ENCODE assay signal across 9 cellular contexts in genomic region chr7:12683678-12684077, GRCh38. TPM values are rescaled to one million over a fixed set of nuclear protein-coding genes. Genes with fewer than 3 reads are reported as not detected.
DNase-seq lines count a peak whose midpoint lies in the region; ATAC-seq, FAIRE-seq and TF ChIP-seq lines count a peak whose summit lies in the region.
"Had no signal": no experiment of that assay in that cellular context is flagged by ENCODE, and none has a peak within 500 bp of the region (broad histone marks: within the 10 kb centered on the region; RNA-seq: fewer than 3 reads in every experiment).

No MANE protein-coding gene starts in this region.

- POLR2A ChIA-PET in BJ (lab: Charles Lee), result no interaction called here

- TF ChIP-seq CTCF in BJ (IDR thresholded peaks at IDR 0.05; ENCODE audit: insufficient read depth, low read depth, low read length) (peak; percentile 45; the same call in 1 of the 2 replicates), astrocyte (IDR thresholded peaks at IDR 0.05; ENCODE audit: insufficient read depth, low read depth, low read length) (peak; percentile 43)

- CTCF ChIA-PET in BJ (lab: Yijun Ruan, JAX), result interaction anchor here (2.8 to 5.4 kb wide), 4 partner anchors 8 to 578 kb away, joined by 11 to 74 read pairs (median 17); no protein-coding TSS in a partner anchor

- H3K36me3 Mint-ChIP-seq in astrocyte (ENCODE audit: low read depth, unreplicated experiment) (no peaks in the 10 kb centered on the region), memory B cell (peaks cover 4% of the 10 kb centered on the region)

- H4K20me1 ChIP-seq in astrocyte (ENCODE audit: insufficient read depth, low read length), result peaks cover 6% of the 10 kb centered on the region

- H3K27me3 ChIP-seq in BJ (ENCODE audit: control insufficient read depth, insufficient read depth, low read length) (no peaks in the 10 kb centered on the region), H7 (ENCODE audit: control insufficient read depth, insufficient read depth, low read length) (no peaks in the 10 kb centered on the region), astrocyte (ENCODE audit: insufficient read depth, low read length) (no peaks in the 10 kb centered on the region)

- no peaks in the 10 kb centered on the region for H3K9me3 ChIP-seq in astrocyte (ENCODE audit: insufficient read depth, low read depth, low read length)

- H3K27me3 Mint-ChIP-seq in astrocyte (ENCODE audit: low read depth, unreplicated experiment) (no peaks in the 10 kb centered on the region), memory B cell (no peaks in the 10 kb centered on the region)

- H3K4me1 Mint-ChIP-seq in astrocyte (ENCODE audit: low read depth, unreplicated experiment), result peaks cover 3% of the 10 kb centered on the region
- peaks cover 23% of the 10 kb centered on the region for H3K4me1 Mint-ChIP-seq in memory B cell

- H3K36me3 ChIP-seq in BJ (ENCODE audit: control insufficient read depth, insufficient read depth, low read length) (no peaks in the 10 kb centered on the region), H7 (replicated peaks; ENCODE audit: control insufficient read depth, insufficient read depth, low read length) (no peaks in the 10 kb centered on the region), astrocyte (ENCODE audit: insufficient read depth, low read length) (no peaks in the 10 kb centered on the region)

- no peak overlapping the region for H2AFZ ChIP-seq in astrocyte (ENCODE audit: low read depth, low read length)

- no peak overlapping the region for H3K9ac ChIP-seq in astrocyte (ENCODE audit: low read length)

- peaks cover 8% of the 10 kb centered on the region for H3K4me1 ChIP-seq in astrocyte (ENCODE audit: insufficient read depth, low read length)

- H3K4me3 ChIP-seq in BJ (ENCODE audit: low read depth, low read length) (no peak overlapping the region), H7 (ENCODE audit: insufficient read depth, low read depth, low read length) (no peak overlapping the region), astrocyte (ENCODE audit: insufficient read depth, low read depth, low read length) (no peak overlapping the region)

- no peak for FAIRE-seq in astrocyte (lab: Jason Lieb, UNC)

- no peak overlapping the region for H3K4me2 ChIP-seq in astrocyte (ENCODE audit: low read length)

- H3K27ac Mint-ChIP-seq in astrocyte (ENCODE audit: unreplicated experiment), result no peak overlapping the region
- peak overlapping the region; percentile 97 for H3K27ac Mint-ChIP-seq in memory B cell

- no peak overlapping the region for H3K27ac ChIP-seq in astrocyte (ENCODE audit: low read depth, low read length)

- peaks cover 8% of the 10 kb centered on the region for H3K79me2 ChIP-seq in astrocyte (ENCODE audit: insufficient read depth, low read length)

- no peak for TF ChIP-seq POLR2A in GM18505 (IDR thresholded peaks at IDR 0.05; ENCODE audit: borderline replicate concordance, extremely low read depth, insufficient read depth, insufficient read length)

- ATAC-seq in memory B cell (ENCODE audit: low read depth), result no peak
- ATAC-seq in GM18505 (IDR thresholded peaks at IDR 0.05; ENCODE audit: unreplicated experiment), result no peak
- no peak for ATAC-seq in HG03439 (IDR thresholded peaks at IDR 0.05; ENCODE audit: unreplicated experiment)

- H3K4me3 Mint-ChIP-seq in astrocyte (ENCODE audit: unreplicated experiment) (no peak overlapping the region), memory B cell (no peak overlapping the region)

- no peak for DNase-seq in BJ (ENCODE audit: low read depth)
- peak; percentile 44 for DNase-seq in H7
- DNase-seq in astrocyte (ENCODE audit: low read depth), result no peak
- no peak for DNase-seq in memory B cell (ENCODE audit: low spot score in 2 of 2)
- DNase-seq in activated CD4-positive, alpha-beta T cell treated with anti-CD3 and anti-CD28 coated beads, Interleukin-2, amount 50 U/mL, for 1 hour, result no peak
- no peak for DNase-seq in islet precursor cell
- DNase-seq: NCI-H510A treated with DMSO at 0.1 percent for 48 hours had no signal

- no peaks in the 10 kb centered on the region for H3K9me3 Mint-ChIP-seq in astrocyte (ENCODE audit: unreplicated experiment)
- H3K9me3 Mint-ChIP-seq in memory B cell, result peaks cover 2% of the 10 kb centered on the region

RNA-seq across cellular contexts. Expression of gene ARL4A, which starts 3.8 kb away (rescaled TPM):
- 3.3 and 6.8 TPM in 2 replicates for polyA plus RNA-seq in BJ (2011; rRNA removed)
- polyA minus RNA-seq in BJ (2011; rRNA and poly(A)+ RNA removed), result 2.6 and 3.1 TPM in 2 replicates
- total RNA-seq in H7 (2014; rRNA removed; shearing (Covaris generic)), result 25.3 and 28.5 TPM in 2 replicates
- 34.6 and 47.0 TPM in 2 replicates for total RNA-seq in astrocyte
